22 cellular contexts compared by ENCODE assay signal in genomic region chr13:23458972-23459371, GRCh38.
"Had no signal": no experiment of that assay in that cellular context is flagged by ENCODE, and none has a peak within 500 bp of the region (broad histone marks: within the 10 kb centered on the region; RNA-seq: fewer than 3 reads in every experiment).

No MANE protein-coding gene starts in this region.

- H3K4me3 ChIP-seq: esophagus squamous epithelium, hepatocyte, right atrium auricular region, suprapubic skin, thyroid gland, upper lobe of left lung, uterus had no signal

- H3K36me3 ChIP-seq: esophagus squamous epithelium, neutrophil, right atrium auricular region, suprapubic skin, thyroid gland, upper lobe of left lung, uterus had no signal

- H3K9me3 ChIP-seq: esophagus squamous epithelium, neutrophil, right atrium auricular region, suprapubic skin, thyroid gland, upper lobe of left lung, uterus had no signal

- H3K4me1 Mint-ChIP-seq: stimulated activated effector memory CD8-positive, alpha-beta T cell treated with anti-CD3 and anti-CD28 coated beads, Interleukin-12 subunit alpha, Interleukin-12 subunit beta, amount 100 ng/mL, for 72 hours had no signal

- H3K27ac ChIP-seq: epithelial cell of prostate, esophagus squamous epithelium, hepatocyte, right atrium auricular region, suprapubic skin, thyroid gland, upper lobe of left lung, uterus had no signal

- H3K27ac Mint-ChIP-seq: effector memory CD8-positive, alpha-beta T cell; naive thymus-derived CD4-positive, alpha-beta T cell; stimulated activated effector memory CD8-positive, alpha-beta T cell treated with anti-CD3 and anti-CD28 coated beads, Interleukin-12 subunit alpha, Interleukin-12 subunit beta, amount 100 ng/mL, for 72 hours had no signal

- H2AFZ ChIP-seq: hepatocyte had no signal

- FAIRE-seq: colon had no signal

- H3K4me3 Mint-ChIP-seq: dendritic cell treated with granulocyte-macrophage colony-stimulating factor and Interleukin-4, amounts not matched to agents 40 ng/mL and 50 ng/mL, for 4 days; effector memory CD8-positive, alpha-beta T cell; naive thymus-derived CD4-positive, alpha-beta T cell; stimulated activated effector memory CD8-positive, alpha-beta T cell treated with anti-CD3 and anti-CD28 coated beads, Interleukin-12 subunit alpha, Interleukin-12 subunit beta, amount 100 ng/mL, for 72 hours had no signal

- H3K36me3 Mint-ChIP-seq: naive thymus-derived CD4-positive, alpha-beta T cell; stimulated activated effector memory CD8-positive, alpha-beta T cell treated with anti-CD3 and anti-CD28 coated beads, Interleukin-12 subunit alpha, Interleukin-12 subunit beta, amount 100 ng/mL, for 72 hours had no signal

- H3K79me2 ChIP-seq: hepatocyte had no signal

- H3K27me3 ChIP-seq: esophagus squamous epithelium, hepatocyte, neutrophil, right atrium auricular region, suprapubic skin, thyroid gland, upper lobe of left lung, uterus had no signal

- DNase-seq: effector memory CD8-positive, alpha-beta T cell; esophagus squamous epithelium; foreskin fibroblast; head of caudate nucleus; kidney glomerular epithelial cell; mammary epithelial cell; naive thymus-derived CD4-positive, alpha-beta T cell; posterior cingulate gyrus; stimulated activated CD4-positive, alpha-beta T cell treated with anti-CD3 and anti-CD28 coated beads, Interleukin-4, amount 100 ng/mL, for 1 hour; stimulated activated CD8-positive, alpha-beta memory T cell treated with anti-CD3 and anti-CD28 coated beads, Interleukin-4, amount 100 ng/mL, for 48 hours; stimulated activated naive CD8-positive, alpha-beta T cell treated with anti-CD3 and anti-CD28 coated beads, Interleukin-15, Interleukin-2, amounts not matched to agents 100 U/mL and 50 U/mL, for 24 hours; thyroid gland; upper lobe of left lung; uterus had no signal

- H3K9me3 Mint-ChIP-seq: dendritic cell treated with granulocyte-macrophage colony-stimulating factor and Interleukin-4, amounts not matched to agents 40 ng/mL and 50 ng/mL, for 4 days; effector memory CD8-positive, alpha-beta T cell; naive thymus-derived CD4-positive, alpha-beta T cell; stimulated activated effector memory CD8-positive, alpha-beta T cell treated with anti-CD3 and anti-CD28 coated beads, Interleukin-12 subunit alpha, Interleukin-12 subunit beta, amount 100 ng/mL, for 72 hours had no signal

- H3K4me1 ChIP-seq: thyroid gland, upper lobe of left lung, uterus had no signal

- H3K27me3 Mint-ChIP-seq: dendritic cell treated with granulocyte-macrophage colony-stimulating factor and Interleukin-4, amounts not matched to agents 40 ng/mL and 50 ng/mL, for 4 days had no signal

- H3K4me2 ChIP-seq: hepatocyte had no signal
